1 cellular context compared by ENCODE assay signal in the genomic region with DNA sequence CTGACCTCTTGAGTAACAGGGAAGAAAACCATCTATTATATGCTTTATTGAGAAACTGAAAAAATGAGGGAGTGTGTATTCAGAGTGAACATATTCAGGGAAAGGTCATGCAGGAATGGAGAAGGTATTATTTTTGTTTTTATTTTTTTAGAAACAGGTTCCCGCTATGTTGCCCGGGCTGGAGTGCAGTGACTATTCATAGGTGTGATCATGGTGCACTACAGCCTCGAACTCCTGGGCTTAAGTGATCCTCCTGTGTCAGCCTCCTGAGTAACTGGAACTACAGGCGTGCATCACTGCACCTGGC.
TF ChIP-seq lines count a peak whose summit lies in the region.

No MANE protein-coding gene starts in this region.

TF ChIP-seq in SK-N-SH, 30 proteins besides CTCF, POLR2A, EP300 and RAD21 (continued from another document):
- TF ChIP-seq, protein P1, sequence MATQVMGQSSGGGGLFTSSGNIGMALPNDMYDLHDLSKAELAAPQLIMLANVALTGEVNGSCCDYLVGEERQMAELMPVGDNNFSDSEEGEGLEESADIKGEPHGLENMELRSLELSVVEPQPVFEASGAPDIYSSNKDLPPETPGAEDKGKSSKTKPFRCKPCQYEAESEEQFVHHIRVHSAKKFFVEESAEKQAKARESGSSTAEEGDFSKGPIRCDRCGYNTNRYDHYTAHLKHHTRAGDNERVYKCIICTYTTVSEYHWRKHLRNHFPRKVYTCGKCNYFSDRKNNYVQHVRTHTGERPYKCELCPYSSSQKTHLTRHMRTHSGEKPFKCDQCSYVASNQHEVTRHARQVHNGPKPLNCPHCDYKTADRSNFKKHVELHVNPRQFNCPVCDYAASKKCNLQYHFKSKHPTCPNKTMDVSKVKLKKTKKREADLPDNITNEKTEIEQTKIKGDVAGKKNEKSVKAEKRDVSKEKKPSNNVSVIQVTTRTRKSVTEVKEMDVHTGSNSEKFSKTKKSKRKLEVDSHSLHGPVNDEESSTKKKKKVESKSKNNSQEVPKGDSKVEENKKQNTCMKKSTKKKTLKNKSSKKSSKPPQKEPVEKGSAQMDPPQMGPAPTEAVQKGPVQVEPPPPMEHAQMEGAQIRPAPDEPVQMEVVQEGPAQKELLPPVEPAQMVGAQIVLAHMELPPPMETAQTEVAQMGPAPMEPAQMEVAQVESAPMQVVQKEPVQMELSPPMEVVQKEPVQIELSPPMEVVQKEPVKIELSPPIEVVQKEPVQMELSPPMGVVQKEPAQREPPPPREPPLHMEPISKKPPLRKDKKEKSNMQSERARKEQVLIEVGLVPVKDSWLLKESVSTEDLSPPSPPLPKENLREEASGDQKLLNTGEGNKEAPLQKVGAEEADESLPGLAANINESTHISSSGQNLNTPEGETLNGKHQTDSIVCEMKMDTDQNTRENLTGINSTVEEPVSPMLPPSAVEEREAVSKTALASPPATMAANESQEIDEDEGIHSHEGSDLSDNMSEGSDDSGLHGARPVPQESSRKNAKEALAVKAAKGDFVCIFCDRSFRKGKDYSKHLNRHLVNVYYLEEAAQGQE (IDR thresholded peaks at IDR 0.05; ENCODE audit: low read depth, low read length): no peak
- TF ChIP-seq SMC3 (IDR thresholded peaks at IDR 0.05; ENCODE audit: low read depth, low read length): no peak
- no peak for TF ChIP-seq FOXJ3 (CRISPR knock-in tag; IDR thresholded peaks at IDR 0.05)
- no peak for TF ChIP-seq TAF1 (IDR thresholded peaks at IDR 0.05; ENCODE audit: borderline replicate concordance, low read depth, low read length)
- no peak for TF ChIP-seq RFX5 (IDR thresholded peaks at IDR 0.05; ENCODE audit: low read length)
- no peak for TF ChIP-seq EZH2phosphoT487 (IDR thresholded peaks at IDR 0.05; ENCODE audit: borderline replicate concordance, low read depth)
- TF ChIP-seq, protein P2, sequence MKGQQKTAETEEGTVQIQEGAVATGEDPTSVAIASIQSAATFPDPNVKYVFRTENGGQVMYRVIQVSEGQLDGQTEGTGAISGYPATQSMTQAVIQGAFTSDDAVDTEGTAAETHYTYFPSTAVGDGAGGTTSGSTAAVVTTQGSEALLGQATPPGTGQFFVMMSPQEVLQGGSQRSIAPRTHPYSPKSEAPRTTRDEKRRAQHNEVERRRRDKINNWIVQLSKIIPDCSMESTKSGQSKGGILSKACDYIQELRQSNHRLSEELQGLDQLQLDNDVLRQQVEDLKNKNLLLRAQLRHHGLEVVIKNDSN (IDR thresholded peaks at IDR 0.05; ENCODE audit: borderline replicate concordance, low read depth): no peak
- TF ChIP-seq, protein P3, sequence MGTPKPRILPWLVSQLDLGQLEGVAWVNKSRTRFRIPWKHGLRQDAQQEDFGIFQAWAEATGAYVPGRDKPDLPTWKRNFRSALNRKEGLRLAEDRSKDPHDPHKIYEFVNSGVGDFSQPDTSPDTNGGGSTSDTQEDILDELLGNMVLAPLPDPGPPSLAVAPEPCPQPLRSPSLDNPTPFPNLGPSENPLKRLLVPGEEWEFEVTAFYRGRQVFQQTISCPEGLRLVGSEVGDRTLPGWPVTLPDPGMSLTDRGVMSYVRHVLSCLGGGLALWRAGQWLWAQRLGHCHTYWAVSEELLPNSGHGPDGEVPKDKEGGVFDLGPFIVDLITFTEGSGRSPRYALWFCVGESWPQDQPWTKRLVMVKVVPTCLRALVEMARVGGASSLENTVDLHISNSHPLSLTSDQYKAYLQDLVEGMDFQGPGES (IDR thresholded peaks at IDR 0.05; ENCODE audit: low read depth, low read length): no peak
